1 cellular context compared by ENCODE assay signal in genomic region chr4:152206185-152206584, GRCh38.
TF ChIP-seq lines count a peak whose summit lies in the region.

No MANE protein-coding gene starts in this region.

TF ChIP-seq in GM23338, 12 proteins besides CTCF, POLR2A, EP300 and RAD21 (continued from another document):
- TF ChIP-seq ZNF462 (CRISPR knock-in tag; IDR thresholded peaks at IDR 0.05) (no peak), EZH2 (IDR thresholded peaks at IDR 0.05; ENCODE audit: low read depth, unreplicated experiment) (no peak), CREB1 (CRISPR knock-in tag; IDR thresholded peaks at IDR 0.05; ENCODE audit: low read depth) (no peak), NANOG (IDR thresholded peaks at IDR 0.05; ENCODE audit: borderline replicate concordance) (no peak), ETS1 (IDR thresholded peaks at IDR 0.05) (no peak), EZH2phosphoT487 (IDR thresholded peaks at IDR 0.05; ENCODE audit: unreplicated experiment) (no peak), REST (IDR thresholded peaks at IDR 0.05; ENCODE audit: unreplicated experiment) (no peak), STAT1 (IDR thresholded peaks at IDR 0.05; ENCODE audit: unreplicated experiment) (no peak), ZNF331 (CRISPR knock-in tag; IDR thresholded peaks at IDR 0.05; ENCODE audit: low read depth) (no peak), ZNF114 (CRISPR knock-in tag; IDR thresholded peaks at IDR 0.05) (no peak), POLR2AphosphoS5 (IDR thresholded peaks at IDR 0.05; ENCODE audit: low read depth) (no peak)
